In genomic region chr1:169945171-169945570, GRCh38 we compare ENCODE assay signal across 23 cellular contexts. TPM values are rescaled to one million over a fixed set of nuclear protein-coding genes. Genes with fewer than 3 reads are reported as not detected.
DNase-seq lines count a peak whose midpoint lies in the region; ATAC-seq, FAIRE-seq and TF ChIP-seq lines count a peak whose summit lies in the region.
"Had no signal": no experiment of that assay in that cellular context is flagged by ENCODE, and none has a peak within 500 bp of the region (broad histone marks: within the 10 kb centered on the region; RNA-seq: fewer than 3 reads in every experiment).

No MANE protein-coding gene starts in this region.

- TF ChIP-seq EP300 in HepG2 (IDR thresholded peaks at IDR 0.05; ENCODE audit: low read depth in 2 of 2, low read length in 2 of 2) (no peak), HepG2 (CRISPR knock-in tag; IDR thresholded peaks at IDR 0.05; ENCODE audit: borderline replicate concordance) (no peak)

- H3K4me1 ChIP-seq in right lobe of liver, result no peaks in the 10 kb centered on the region
- no peaks in the 10 kb centered on the region for H3K4me1 ChIP-seq in HepG2 (ENCODE audit: insufficient read depth, low read length)
- H3K4me1 ChIP-seq in spleen, result no peaks in the 10 kb centered on the region

- no TSS peak for BruUV-seq in HepG2 (replicated peaks; lab: Mats Ljungman, UMichigan)

- H3K4me1 Mint-ChIP-seq in chondrocyte (ENCODE audit: low read depth), result peaks cover 22% of the 10 kb centered on the region
- H3K4me1 Mint-ChIP-seq: activated naive CD4-positive, alpha-beta T cell treated with anti-CD3 and anti-CD28 coated beads, Interleukin-2, amount 50 U/mL, for 24 hours; activated T-helper 17 cell treated with anti-CD3 and anti-CD28 coated beads, Interleukin-2, amount 50 U/mL, for 72 hours had no signal

- TF ChIP-seq POLR2A in right lobe of liver (IDR thresholded peaks at IDR 0.05) (no peak), HepG2 (IDR thresholded peaks at IDR 0.05; ENCODE audit: insufficient read depth in 1 of 2, low read depth in 2 of 2, low read length in 2 of 2) (no peak), spleen (IDR thresholded peaks at IDR 0.05) (no peak)

- no peak for TF ChIP-seq CTCF in right lobe of liver (IDR thresholded peaks at IDR 0.05)
- no peak for TF ChIP-seq CTCF in HepG2 (CRISPR knock-in tag; IDR thresholded peaks at IDR 0.05)
- no peak for TF ChIP-seq CTCF in chondrocyte (IDR thresholded peaks at IDR 0.05)
- TF ChIP-seq CTCF in spleen (IDR thresholded peaks at IDR 0.05 in 8 of 11, conservative IDR thresholded peaks at IDR 0.05 in 3 of 11), result no peak

- H3K4me3 ChIP-seq in right lobe of liver (no peak overlapping the region), HepG2 (replicated peaks in 1 of 3; ENCODE audit: insufficient read depth in 1 of 3, low read depth in 2 of 3, low read length in 3 of 3) (no peak overlapping the region), spleen (no peak overlapping the region)
- H3K4me3 ChIP-seq: upper lobe of left lung had no signal

- FAIRE-seq in HepG2 (lab: Jason Lieb, UNC), result no peak
- FAIRE-seq: endometrium, G401.6 had no signal

- H3K9me3 Mint-ChIP-seq in chondrocyte (ENCODE audit: low read depth), result no peaks in the 10 kb centered on the region
- H3K9me3 Mint-ChIP-seq: activated CD4-positive, alpha-beta memory T cell treated with anti-CD3 and anti-CD28 coated beads for 36 hours; activated naive CD4-positive, alpha-beta T cell treated with anti-CD3 and anti-CD28 coated beads, Interleukin-2, amount 50 U/mL, for 24 hours; activated T-helper 17 cell treated with anti-CD3 and anti-CD28 coated beads, Interleukin-2, amount 50 U/mL, for 72 hours; dendritic cell treated with granulocyte-macrophage colony-stimulating factor and Interleukin-4, amounts not matched to agents 40 ng/mL and 50 ng/mL, for 4 days had no signal

- no peak overlapping the region for H3K4me3 Mint-ChIP-seq in chondrocyte (ENCODE audit: unreplicated experiment)
- H3K4me3 Mint-ChIP-seq: activated CD4-positive, alpha-beta memory T cell treated with anti-CD3 and anti-CD28 coated beads for 36 hours; activated naive CD4-positive, alpha-beta T cell treated with anti-CD3 and anti-CD28 coated beads, Interleukin-2, amount 50 U/mL, for 24 hours; activated T-helper 17 cell treated with anti-CD3 and anti-CD28 coated beads, Interleukin-2, amount 50 U/mL, for 72 hours; dendritic cell treated with granulocyte-macrophage colony-stimulating factor and Interleukin-4, amounts not matched to agents 40 ng/mL and 50 ng/mL, for 4 days had no signal

- in situ Hi-C loops in HepG2 (cut with HindIII; ENCODE audit: extremely low pct_ligation_motif_present, low pct_unique_long_range_greater_than_20kb), result loop anchor here (25.0 kb wide), 1 partner anchor 992 kb away; the partner anchor contains the start of gene MROH9

- ATAC-seq in right lobe of liver, result no peak
- ATAC-seq in HepG2, result no peak
- ATAC-seq in HG02981 (IDR thresholded peaks at IDR 0.05; ENCODE audit: unreplicated experiment), result no peak
- ATAC-seq: activated T-helper 17 cell treated with anti-CD3 and anti-CD28 coated beads, Interleukin-2, amount 50 U/mL, for 72 hours had no signal

- no peak overlapping the region for H3K9ac ChIP-seq in HepG2 (ENCODE audit: insufficient read depth, low read depth, low read length)

- TF ChIP-seq RAD21 in HepG2 (CRISPR knock-in tag; IDR thresholded peaks at IDR 0.05), result no peak

- no peak overlapping the region for H3K27ac Mint-ChIP-seq in chondrocyte (ENCODE audit: unreplicated experiment)
- H3K27ac Mint-ChIP-seq: activated CD4-positive, alpha-beta memory T cell treated with anti-CD3 and anti-CD28 coated beads for 36 hours; activated naive CD4-positive, alpha-beta T cell treated with anti-CD3 and anti-CD28 coated beads, Interleukin-2, amount 50 U/mL, for 24 hours; activated T-helper 17 cell treated with anti-CD3 and anti-CD28 coated beads, Interleukin-2, amount 50 U/mL, for 72 hours; dendritic cell treated with granulocyte-macrophage colony-stimulating factor and Interleukin-4, amounts not matched to agents 40 ng/mL and 50 ng/mL, for 4 days; progenitor cell of endocrine pancreas had no signal

- no CpG with 5 or more reads among the region's 5 CpGs for WGBS in right lobe of liver (ENCODE audit: insufficient coverage, low coverage, low lambda C conversion rate, missing lambda C conversion rate)
- no CpG with 5 or more reads among the region's 5 CpGs for WGBS in HepG2 (ENCODE audit: low lambda C conversion rate)
- 90 to 100% (median 93%) methylated on average over 2 to 5 of the region's 5 CpGs for WGBS in spleen, 5 donors

- DNase-seq in right lobe of liver (peak in 2 of 3 donors; percentile 33 to 39), HepG2 (ENCODE audit: low spot score) (no peak), chondrocyte (ENCODE audit: low spot score) (peak; percentile 51), medulla oblongata (ENCODE audit: extremely low spot score) (peak; percentile 24), spleen (peak; percentile 64), NCI-H1417 treated with DMSO at 0.1 percent for 48 hours (lab: John Stamatoyannopoulos, UW) (no peak)
- no peak for DNase-seq in activated T-cell treated with anti-CD3 and anti-CD28 coated beads, Interleukin-2, amount 50 U/mL, for 1 hour
- DNase-seq: activated CD4-positive, alpha-beta memory T cell treated with anti-CD3 and anti-CD28 coated beads for 36 hours; activated CD8-positive, alpha-beta memory T cell treated with anti-CD3 and anti-CD28 coated beads, Interleukin-2, amount 50 U/mL, for 48 hours; IMR-90; NCI-H187; NCI-H2171; NCI-H510A treated with DMSO at 0.1 percent for 48 hours; SIG-M5; T-helper 1 cell had no signal

- H3K9me3 ChIP-seq in right lobe of liver (peaks cover 0 to 2% (median 0%) of the 10 kb centered on the region in 4 donors), HepG2 (ENCODE audit: low read length) (no peaks in the 10 kb centered on the region), spleen (no peaks in the 10 kb centered on the region)
- H3K9me3 ChIP-seq: upper lobe of left lung had no signal

- CTCF ChIA-PET in HepG2 (lab: Yijun Ruan, JAX; ENCODE audit: low intra/inter-chr PET ratio, low total read pairs), result no interaction called here

- no peak overlapping the region for H3K27ac ChIP-seq in right lobe of liver
- no peak overlapping the region for H3K27ac ChIP-seq in HepG2 (ENCODE audit: extremely low read length, insufficient read depth, low read length)
- H3K27ac ChIP-seq in spleen, result no peak overlapping the region
- H3K27ac ChIP-seq: upper lobe of left lung had no signal

- H3K4me2 ChIP-seq in HepG2 (ENCODE audit: low read depth, low read length), result no peak overlapping the region

- H4K20me1 ChIP-seq in HepG2 (ENCODE audit: insufficient read depth, low read length), result no peaks in the 10 kb centered on the region

- H3K27me3 ChIP-seq in right lobe of liver (no peaks in the 10 kb centered on the region), HepG2 (ENCODE audit: control insufficient read depth in 1 of 2, insufficient read depth in 2 of 2, low read length in 2 of 2) (no peaks in the 10 kb centered on the region), spleen (replicated peaks in 1 of 7) (no peaks in the 10 kb centered on the region)
- H3K27me3 ChIP-seq: upper lobe of left lung had no signal

- H3K36me3 Mint-ChIP-seq in chondrocyte (ENCODE audit: low read depth), result no peaks in the 10 kb centered on the region
- H3K36me3 Mint-ChIP-seq: activated CD4-positive, alpha-beta memory T cell treated with anti-CD3 and anti-CD28 coated beads for 36 hours; activated naive CD4-positive, alpha-beta T cell treated with anti-CD3 and anti-CD28 coated beads, Interleukin-2, amount 50 U/mL, for 24 hours had no signal

- H2AFZ ChIP-seq in HepG2 (ENCODE audit: low read length), result no peak overlapping the region

- POLR2A ChIA-PET in HepG2 (lab: Yijun Ruan, JAX), result no interaction called here

- H3K27me3 Mint-ChIP-seq in chondrocyte (ENCODE audit: low read depth), result no peaks in the 10 kb centered on the region
- H3K27me3 Mint-ChIP-seq: activated CD4-positive, alpha-beta memory T cell treated with anti-CD3 and anti-CD28 coated beads for 36 hours; activated naive CD4-positive, alpha-beta T cell treated with anti-CD3 and anti-CD28 coated beads, Interleukin-2, amount 50 U/mL, for 24 hours; activated T-helper 17 cell treated with anti-CD3 and anti-CD28 coated beads, Interleukin-2, amount 50 U/mL, for 72 hours; dendritic cell treated with granulocyte-macrophage colony-stimulating factor and Interleukin-4, amounts not matched to agents 40 ng/mL and 50 ng/mL, for 4 days; progenitor cell of endocrine pancreas had no signal

- intact Hi-C loops in right lobe of liver (cut with DNase I) (no loop called here), HepG2 (cut with micrococcal nuclease; ENCODE audit: unreplicated experiment) (no loop called here), spleen (cut with DNase I; ENCODE audit: low total_unique reads) (no loop called here)

- H3K79me2 ChIP-seq in HepG2 (ENCODE audit: insufficient read depth, low read length), result no peaks in the 10 kb centered on the region

- H3K36me3 ChIP-seq in right lobe of liver, result no peaks in the 10 kb centered on the region
- H3K36me3 ChIP-seq in HepG2 (replicated peaks in 1 of 2; ENCODE audit: control insufficient read depth in 1 of 2, insufficient read depth in 2 of 2, low read length in 2 of 2), result no peaks in the 10 kb centered on the region
- H3K36me3 ChIP-seq in spleen, result peaks cover 0 to 15% (median 3%) of the 10 kb centered on the region in 6 donors

RNA-seq across cellular contexts. Expression of gene SCYL3, which starts 51.5 kb away (rescaled TPM):
- total RNA-seq in right lobe of liver, result 1 to 10 TPM; 6.2 to 9.3 (median 8.3) TPM
- 4.9 and 6.3 TPM in 2 replicates for total RNA-seq in HepG2 (2016; rRNA removed; fragmentation: Illumina TruSeq; extraction: Trizol)
- 0.81 and 0.97 TPM in 2 replicates for total RNA-seq in HepG2 (2016; cell fraction: cytosol; rRNA removed; fragmentation: Illumina TruSeq; extraction: Trizol; ENCODE audit: low read depth)
- total RNA-seq in HepG2 (2016; cell fraction: insoluble cytoplasmic fraction; rRNA removed; fragmentation: Illumina TruSeq; extraction: Trizol), result 5.9 and 6.5 TPM in 2 replicates
- 1.8 and 1.9 TPM in 2 replicates for total RNA-seq in HepG2 (2016; cell fraction: membrane; rRNA removed; fragmentation: Illumina TruSeq; extraction: Trizol)
- total RNA-seq in HepG2 (2016; cell fraction: nucleus; rRNA removed; fragmentation: Illumina TruSeq; extraction: Trizol), result 8.7 and 9.9 TPM in 2 replicates
- polyA plus RNA-seq in HepG2 (2011; rRNA removed), result 3.1 and 3.3 TPM in 2 replicates
- 1.6 and 2.4 TPM in 2 replicates for polyA plus RNA-seq in HepG2 (2011; cell fraction: cytosol; rRNA removed)
- polyA plus RNA-seq in HepG2 (2011; cell fraction: nucleus; rRNA removed), result 3.5 and 4.7 TPM in 2 replicates
- polyA plus RNA-seq in HepG2 (2012), result 2.6 and 2.9 TPM in 2 replicates
- 0.25 and 0.34 TPM in 2 replicates for polyA plus RNA-seq in HepG2 (2016; cell fraction: cytosol; fragmentation: Illumina TruSeq; extraction: Trizol; ENCODE audit: low read depth)
- polyA plus RNA-seq in HepG2 (2016; cell fraction: insoluble cytoplasmic fraction; fragmentation: Illumina TruSeq; extraction: Trizol; ENCODE audit: low read depth), result 4.7 and 4.9 TPM in 2 replicates
- 0.63 and 0.68 TPM in 2 replicates for polyA plus RNA-seq in HepG2 (2016; cell fraction: membrane; fragmentation: Illumina TruSeq; extraction: Trizol; ENCODE audit: low read depth)
- polyA plus RNA-seq in HepG2 (2016; cell fraction: nucleus; fragmentation: Illumina TruSeq; extraction: Trizol; ENCODE audit: insufficient read depth, low read depth), result 7.0 and 8.1 TPM in 2 replicates
- polyA minus RNA-seq in HepG2 (2011; rRNA and poly(A)+ RNA removed; ENCODE audit: low replicate concordance), result 4.8 and 7.2 TPM in 2 replicates
- polyA minus RNA-seq in HepG2 (2011; cell fraction: cytosol; rRNA and poly(A)+ RNA removed), result 1.9 and 2.0 TPM in 2 replicates
- polyA minus RNA-seq in HepG2 (2011; cell fraction: nucleus; rRNA and poly(A)+ RNA removed), result 14.9 and 18.6 TPM in 2 replicates
- 5.6 to 6.5 TPM (median 6.3 TPM) in 3 replicates for total RNA-seq in chondrocyte
- 10 to 100 TPM; 11.9 to 16.0 (median 13.6) TPM for total RNA-seq in spleen
- 1 to 10 TPM; 4.4 to 5.0 (median 4.6) TPM for polyA plus RNA-seq in spleen

Comparison
In these comparisons a context has a peak if more than half of its experiments do, and no peak if none do; other contexts are left out.
1. DNase-seq: peak in right lobe of liver (2 of 3), chondrocyte (single experiment), medulla oblongata (single experiment) and spleen (single experiment); none in HepG2 (single experiment), activated T-cell treated with anti-CD3 and anti-CD28 coated beads, Interleukin-2, amount 50 U/mL, for 1 hour (single experiment) and NCI-H1417 treated with DMSO at 0.1 percent for 48 hours (single experiment).